Comparison of ENCODE assay signal across 31 cellular contexts in genomic region chr11:95477981-95478380, GRCh38.
"Had no signal": no experiment of that assay in that cellular context is flagged by ENCODE, and none has a peak within 500 bp of the region (broad histone marks: within the 10 kb centered on the region; RNA-seq: fewer than 3 reads in every experiment).

No MANE protein-coding gene starts in this region.

- H3K4me1 Mint-ChIP-seq: neural progenitor cell; stimulated activated memory B cell treated with anti-CD40 and anti-IgM and Interleukin-4, amounts not matched to agents 10 μg/mL and 1 μg/mL and 100 μg/mL, for 72 hours; stimulated activated naive CD8-positive, alpha-beta T cell treated with anti-CD3 and anti-CD28 coated beads, Interleukin-15, amount 100 ng/mL, for 72 hours had no signal

- ATAC-seq: naive thymus-derived CD8-positive, alpha-beta T cell; natural killer cell treated with Interleukin-12 subunit alpha and Interleukin-12 subunit beta and Interleukin-15 and Interleukin-18, amount 100 ng/mL, for 72 hours; psoas muscle; right cardiac atrium; sciatic nerve; stimulated activated memory B cell treated with anti-CD40 and anti-IgM and Interleukin-4, amounts not matched to agents 10 μg/mL and 1 μg/mL and 100 μg/mL, for 72 hours; stimulated activated naive CD8-positive, alpha-beta T cell treated with anti-CD3 and anti-CD28 coated beads, Interleukin-15, amount 100 ng/mL, for 72 hours; stimulated activated naive CD8-positive, alpha-beta T cell treated with anti-CD3 and anti-CD28 coated beads, Interleukin-15, Interleukin-2, amounts not matched to agents 100 U/mL and 50 U/mL, for 24 hours had no signal

- H3K36me3 Mint-ChIP-seq: naive thymus-derived CD8-positive, alpha-beta T cell; natural killer cell treated with Interleukin-12 subunit alpha and Interleukin-12 subunit beta and Interleukin-15 and Interleukin-18, amount 100 ng/mL, for 72 hours; neural progenitor cell; stimulated activated memory B cell treated with anti-CD40 and anti-IgM and Interleukin-4, amounts not matched to agents 10 μg/mL and 1 μg/mL and 100 μg/mL, for 72 hours; type B pancreatic cell had no signal

- H3K27ac ChIP-seq: neural progenitor cell, ovary, parathyroid adenoma, psoas muscle, skin epidermis, spleen, suprapubic skin, testis, tibial artery, transverse colon, upper lobe of right lung, uterus had no signal

- H3K9me3 Mint-ChIP-seq: naive thymus-derived CD8-positive, alpha-beta T cell; natural killer cell treated with Interleukin-12 subunit alpha and Interleukin-12 subunit beta and Interleukin-15 and Interleukin-18, amount 100 ng/mL, for 72 hours; stimulated activated memory B cell treated with anti-CD40 and anti-IgM and Interleukin-4, amounts not matched to agents 10 μg/mL and 1 μg/mL and 100 μg/mL, for 72 hours; stimulated activated naive CD8-positive, alpha-beta T cell treated with anti-CD3 and anti-CD28 coated beads, Interleukin-15, amount 100 ng/mL, for 72 hours; type B pancreatic cell had no signal

- H3K27me3 ChIP-seq: neural progenitor cell, ovary, spleen, suprapubic skin, testis, tibial artery, transverse colon, upper lobe of right lung, uterus had no signal

- DNase-seq: naive thymus-derived CD8-positive, alpha-beta T cell; occipital lobe; ovary; posterior cingulate gyrus; psoas muscle; right cardiac atrium; spleen; stimulated activated CD4-positive, alpha-beta T cell treated with anti-CD3 and anti-CD28 coated beads, Interleukin-12 subunit alpha, Interleukin-12 subunit beta, amount 100 ng/mL, for 4 hours; stimulated activated CD4-positive, alpha-beta T cell treated with anti-CD3 and anti-CD28 coated beads, Interleukin-1b, Interleukin-23, amount 100 ng/mL, for 48 hours; stimulated activated CD4-positive, alpha-beta T cell treated with anti-CD3 and anti-CD28 coated beads, Interleukin-4, amount 100 ng/mL, for 1 hour; stimulated activated CD4-positive, alpha-beta T cell treated with anti-CD3 and anti-CD28 coated beads, Interleukin-4, amount 100 ng/mL, for 4 hours; stimulated activated CD8-positive, alpha-beta memory T cell treated with anti-CD3 and anti-CD28 coated beads, Interleukin-4, amount 100 ng/mL, for 48 hours; stimulated activated naive CD4-positive, alpha-beta T cell; stimulated activated naive CD8-positive, alpha-beta T cell treated with anti-CD3 and anti-CD28 coated beads, Interleukin-15, amount 100 ng/mL, for 72 hours; stimulated activated naive CD8-positive, alpha-beta T cell treated with anti-CD3 and anti-CD28 coated beads, Interleukin-15, Interleukin-2, amounts not matched to agents 100 U/mL and 50 U/mL, for 24 hours; substantia nigra; testis; tibial artery; transverse colon; upper lobe of right lung; uterus had no signal

- H3K27me3 Mint-ChIP-seq: progenitor cell of endocrine pancreas; stimulated activated memory B cell treated with anti-CD40 and anti-IgM and Interleukin-4, amounts not matched to agents 10 μg/mL and 1 μg/mL and 100 μg/mL, for 72 hours had no signal

- H3K36me3 ChIP-seq: neural progenitor cell, ovary, spleen, suprapubic skin, tibial artery, transverse colon, upper lobe of right lung, uterus had no signal

- H3K9me3 ChIP-seq: ovary, psoas muscle, spleen, suprapubic skin, testis, tibial artery, transverse colon, upper lobe of right lung, uterus had no signal

- H3K27ac Mint-ChIP-seq: naive thymus-derived CD8-positive, alpha-beta T cell; natural killer cell treated with Interleukin-12 subunit alpha and Interleukin-12 subunit beta and Interleukin-15 and Interleukin-18, amount 100 ng/mL, for 72 hours; neural progenitor cell; progenitor cell of endocrine pancreas; stimulated activated memory B cell treated with anti-CD40 and anti-IgM and Interleukin-4, amounts not matched to agents 10 μg/mL and 1 μg/mL and 100 μg/mL, for 72 hours; stimulated activated naive CD8-positive, alpha-beta T cell treated with anti-CD3 and anti-CD28 coated beads, Interleukin-15, amount 100 ng/mL, for 72 hours; type B pancreatic cell had no signal

- H3K4me3 ChIP-seq: neural progenitor cell, ovary, psoas muscle, skin epidermis, smooth muscle cell, spleen, suprapubic skin, testis, tibial artery, transverse colon, upper lobe of right lung, uterus had no signal

- H3K4me1 ChIP-seq: neural progenitor cell, parathyroid adenoma, psoas muscle, spleen, suprapubic skin, testis, transverse colon, upper lobe of right lung, uterus had no signal

- H3K4me3 Mint-ChIP-seq: naive thymus-derived CD8-positive, alpha-beta T cell; natural killer cell treated with Interleukin-12 subunit alpha and Interleukin-12 subunit beta and Interleukin-15 and Interleukin-18, amount 100 ng/mL, for 72 hours; neural progenitor cell; stimulated activated memory B cell treated with anti-CD40 and anti-IgM and Interleukin-4, amounts not matched to agents 10 μg/mL and 1 μg/mL and 100 μg/mL, for 72 hours; stimulated activated naive CD8-positive, alpha-beta T cell treated with anti-CD3 and anti-CD28 coated beads, Interleukin-15, amount 100 ng/mL, for 72 hours; type B pancreatic cell had no signal
